ENCODE assay signal across 10 cellular contexts in genomic region chr10:96719205-96719604, GRCh38. TPM values are rescaled to one million over a fixed set of nuclear protein-coding genes. Genes with fewer than 3 reads are reported as not detected.
DNase-seq lines count a peak whose midpoint lies in the region; ATAC-seq, FAIRE-seq and TF ChIP-seq lines count a peak whose summit lies in the region.
"Had no signal": no experiment of that assay in that cellular context is flagged by ENCODE, and none has a peak within 500 bp of the region (broad histone marks: within the 10 kb centered on the region; RNA-seq: fewer than 3 reads in every experiment).

No MANE protein-coding gene starts in this region.

- no peak overlapping the region for H2AFZ ChIP-seq in SU-DHL-6 (ENCODE audit: low read depth, low read length, severe bottlenecking)

- peaks cover 56% of the 10 kb centered on the region for H3K79me2 ChIP-seq in SU-DHL-6 (ENCODE audit: insufficient read depth, low read length)

- peaks cover 35% of the 10 kb centered on the region for H3F3A ChIP-seq in SU-DHL-6 (ENCODE audit: insufficient read depth)

- intact Hi-C loops in kidney (cut with DNase I) = no loop called here

- H3K4me2 ChIP-seq in BLaER1 = peak overlapping the region; percentile 95
- H3K4me2 ChIP-seq in SU-DHL-6 (ENCODE audit: low read depth, low read length, poor library complexity, severe bottlenecking) = peak overlapping the region; percentile 95

- H3K4me3 ChIP-seq in BLaER1 = peak overlapping the region; percentile 82
- H3K4me3 ChIP-seq in SU-DHL-6 (ENCODE audit: insufficient read depth, low read length, poor library complexity, severe bottlenecking) = peak overlapping the region; percentile 78
- H3K4me3 ChIP-seq in kidney (ENCODE audit: low read length in 2 of 2) = peak overlapping the region; percentile 49 to 62

- H3K9me3 ChIP-seq in BLaER1 (peaks cover 14% of the 10 kb centered on the region), SU-DHL-6 (ENCODE audit: insufficient read depth, low read length) (no peaks in the 10 kb centered on the region), kidney (ENCODE audit: control insufficient read depth in 1 of 2, low read length in 2 of 2) (no peaks in the 10 kb centered on the region)

- ATAC-seq in GM21367 (IDR thresholded peaks at IDR 0.05; ENCODE audit: unreplicated experiment) = no peak

- FAIRE-seq in kidney (lab: Jason Lieb, UNC) = no peak
- FAIRE-seq: TTC549 had no signal

- DNase-seq in kidney (no peak), NCI-H524 treated with DMSO at 0.1 percent for 48 hours (lab: John Stamatoyannopoulos, UW) (no peak), NCI-H1417 treated with DMSO at 0.1 percent for 48 hours (lab: John Stamatoyannopoulos, UW) (no peak), NCI-H1436 (lab: John Stamatoyannopoulos, UW) (no peak)
- DNase-seq: HCEC 1CT had no signal

- H3K27ac ChIP-seq in BLaER1 (peak overlapping the region; percentile 100), SU-DHL-6 (ENCODE audit: low read depth, low read length) (peak overlapping the region; percentile 96), kidney (ENCODE audit: low read depth in 2 of 2, low read length in 2 of 2) (no peak overlapping the region)

- H4K20me1 ChIP-seq in BLaER1 (peaks cover 54% of the 10 kb centered on the region), SU-DHL-6 (ENCODE audit: low read depth, low read length) (no peaks in the 10 kb centered on the region)

- H3K9ac ChIP-seq in BLaER1 (peak overlapping the region; percentile 99), SU-DHL-6 (ENCODE audit: low read length) (peak overlapping the region; percentile 83), kidney (ENCODE audit: low read length in 2 of 2) (no peak overlapping the region)

- peaks cover 37% of the 10 kb centered on the region for H3K36me3 ChIP-seq in BLaER1
- peaks cover 11% of the 10 kb centered on the region for H3K36me3 ChIP-seq in SU-DHL-6 (ENCODE audit: low read length)
- H3K36me3 ChIP-seq in kidney (ENCODE audit: control insufficient read depth in 1 of 2, insufficient read depth in 2 of 2, low read length in 2 of 2) = no peaks in the 10 kb centered on the region

- TF ChIP-seq CTCF in GM12873 (IDR thresholded peaks at IDR 0.05; ENCODE audit: insufficient read depth, low read depth, low read length, missing control alignments) (peak; percentile 37), SU-DHL-6 (IDR thresholded peaks at IDR 0.05; ENCODE audit: insufficient read depth, low read length, poor library complexity, severe bottlenecking) (peak; percentile 33), kidney (IDR thresholded peaks at IDR 0.05; ENCODE audit: borderline replicate concordance, extremely low read depth, insufficient read depth) (no peak)

- H3K9me2 ChIP-seq in SU-DHL-6 (replicated peaks; ENCODE audit: insufficient read depth, low read length) = no peaks in the 10 kb centered on the region

- H3K4me1 ChIP-seq in BLaER1 (peaks cover 73% of the 10 kb centered on the region), kidney (ENCODE audit: control insufficient read depth in 1 of 2, insufficient read depth in 1 of 2, low read depth in 1 of 2, low read length in 2 of 2) (peaks cover 0 to 3% of the 10 kb centered on the region in 2 donors)

- H3K27me3 ChIP-seq in BLaER1 = no peaks in the 10 kb centered on the region
- H3K27me3 ChIP-seq in SU-DHL-6 (ENCODE audit: low read length) = no peaks in the 10 kb centered on the region

RNA-seq across cellular contexts. Expression of gene PIK3AP1, which starts 1.1 kb away (rescaled TPM):
- total RNA-seq in kidney = 28.4 TPM
- 6.5 TPM for polyA plus RNA-seq in kidney (ENCODE audit: insufficient read depth, low read depth, low replicate concordance)

Comparison
In these comparisons a context has a peak if more than half of its experiments do, and no peak if none do; other contexts are left out.
1. H3K27ac ChIP-seq: peak in BLaER1 (single experiment) and SU-DHL-6 (single experiment); none in kidney (0 of 2).
2. H3K9ac ChIP-seq: peak in BLaER1 (single experiment) and SU-DHL-6 (single experiment); none in kidney (0 of 2).
3. Peak in every context shown above with its lines, with median percentiles within 50 percentile points of each other: H3K4me3 ChIP-seq.